In genomic region chr7:150717821-150718420, GRCh38 we compare ENCODE assay signal across 11 cellular contexts. TPM values are rescaled to one million over a fixed set of nuclear protein-coding genes. Genes with fewer than 3 reads are reported as not detected.
DNase-seq lines count a peak whose midpoint lies in the region; ATAC-seq, FAIRE-seq and TF ChIP-seq lines count a peak whose summit lies in the region.
"Had no signal": no experiment of that assay in that cellular context is flagged by ENCODE, and none has a peak within 500 bp of the region (broad histone marks: within the 10 kb centered on the region; RNA-seq: fewer than 3 reads in every experiment).

No MANE protein-coding gene starts in this region.

- peaks cover 64% of the 10 kb centered on the region for H3K36me3 Mint-ChIP-seq in activated T-cell treated with anti-CD3 and anti-CD28 coated beads, Interleukin-2, amount 50 U/mL, for 24 hours (ENCODE audit: low read depth)
- peaks cover 75% of the 10 kb centered on the region for H3K36me3 Mint-ChIP-seq in activated CD8-positive, alpha-beta T cell treated with anti-CD3 and anti-CD28 coated beads, Interleukin-2, amount 10 ng/mL, durations not matched to agents 7 days and 5 days (ENCODE audit: low read depth)

- peaks cover 88% of the 10 kb centered on the region for H3K4me1 Mint-ChIP-seq in activated T-cell treated with anti-CD3 and anti-CD28 coated beads, Interleukin-2, amount 50 U/mL, for 24 hours (ENCODE audit: low read depth)
- H3K4me1 Mint-ChIP-seq in activated CD8-positive, alpha-beta T cell treated with anti-CD3 and anti-CD28 coated beads, Interleukin-2, amount 10 ng/mL, durations not matched to agents 7 days and 5 days (ENCODE audit: low read depth), result peaks cover 63% of the 10 kb centered on the region

- TF ChIP-seq POLR2A in tibial nerve (IDR thresholded peaks at IDR 0.05), result no peak

- peaks cover 0 to 2% of the 10 kb centered on the region in 2 donors for H3K4me1 ChIP-seq in kidney (ENCODE audit: control insufficient read depth in 1 of 2, insufficient read depth in 1 of 2, low read depth in 1 of 2, low read length in 2 of 2)
- peaks cover 0 to 9% (median 0%) of the 10 kb centered on the region in 4 donors for H3K4me1 ChIP-seq in tibial nerve

- H3K9me3 Mint-ChIP-seq in activated T-cell treated with anti-CD3 and anti-CD28 coated beads, Interleukin-2, amount 50 U/mL, for 24 hours, result peaks cover 7% of the 10 kb centered on the region
- H3K9me3 Mint-ChIP-seq in activated CD8-positive, alpha-beta T cell treated with anti-CD3 and anti-CD28 coated beads, Interleukin-2, amount 10 ng/mL, durations not matched to agents 7 days and 5 days (ENCODE audit: insufficient read depth), result peaks cover 10% of the 10 kb centered on the region

- H3K4me3 Mint-ChIP-seq in activated T-cell treated with anti-CD3 and anti-CD28 coated beads, Interleukin-2, amount 50 U/mL, for 24 hours, result peak overlapping the region; percentile 96
- peak overlapping the region; percentile 97 for H3K4me3 Mint-ChIP-seq in activated CD8-positive, alpha-beta T cell treated with anti-CD3 and anti-CD28 coated beads, Interleukin-2, amount 10 ng/mL, durations not matched to agents 7 days and 5 days

- peak overlapping the region; percentile 95 for H3K27ac Mint-ChIP-seq in activated T-cell treated with anti-CD3 and anti-CD28 coated beads, Interleukin-2, amount 50 U/mL, for 24 hours
- peak overlapping the region; percentile 87 for H3K27ac Mint-ChIP-seq in activated CD8-positive, alpha-beta T cell treated with anti-CD3 and anti-CD28 coated beads, Interleukin-2, amount 10 ng/mL, durations not matched to agents 7 days and 5 days
- H3K27ac Mint-ChIP-seq: activated B cell treated with CpG ODN at 0.5 μM for 24 hours had no signal

- peak; percentile 46 for DNase-seq in activated T-cell treated with anti-CD3 and anti-CD28 coated beads, Interleukin-2, amount 50 U/mL, for 24 hours
- no peak for DNase-seq in activated T-cell treated with anti-CD3 and anti-CD28 coated beads for 4 hours
- no peak for DNase-seq in activated CD8-positive, alpha-beta T cell treated with anti-CD3 and anti-CD28 coated beads, Interleukin-2, amount 10 ng/mL, durations not matched to agents 7 days and 5 days
- no peak for DNase-seq in kidney
- no peak for DNase-seq in tibial nerve (ENCODE audit: low spot score in 2 of 2)
- DNase-seq: activated B cell treated with CpG ODN at 0.5 μM for 24 hours, NCI-H1436 treated with DMSO at 0.1 percent for 48 hours, PC-9 had no signal

- ATAC-seq in activated CD8-positive, alpha-beta T cell treated with anti-CD3 and anti-CD28 coated beads, Interleukin-2, amount 10 ng/mL, durations not matched to agents 7 days and 5 days, result no peak
- ATAC-seq in HG03378 (IDR thresholded peaks at IDR 0.05; ENCODE audit: unreplicated experiment), result no peak
- ATAC-seq in GM21515 (IDR thresholded peaks at IDR 0.05; ENCODE audit: unreplicated experiment), result no peak
- no peak for ATAC-seq in GM21717 (IDR thresholded peaks at IDR 0.05; ENCODE audit: unreplicated experiment)

- WGBS in tibial nerve, 2 donors, result 57 to 60% methylated on average over 4 of the region's 4 CpGs

- no peak for FAIRE-seq in kidney (lab: Jason Lieb, UNC)

- H3K27ac ChIP-seq in kidney (ENCODE audit: low read depth in 2 of 2, low read length in 2 of 2) (no peak overlapping the region), tibial nerve (peak overlapping the region in 2 of 4 donors; percentile 43 to 65)
- H3K27ac ChIP-seq: PC-9 had no signal

- intact Hi-C loops in kidney (cut with DNase I), result no loop called here

- TF ChIP-seq CTCF in kidney (IDR thresholded peaks at IDR 0.05; ENCODE audit: borderline replicate concordance, extremely low read depth, insufficient read depth) (no peak), tibial nerve (IDR thresholded peaks at IDR 0.05) (no peak)

- H3K27me3 Mint-ChIP-seq in activated T-cell treated with anti-CD3 and anti-CD28 coated beads, Interleukin-2, amount 50 U/mL, for 24 hours, result no peaks in the 10 kb centered on the region
- no peaks in the 10 kb centered on the region for H3K27me3 Mint-ChIP-seq in activated CD8-positive, alpha-beta T cell treated with anti-CD3 and anti-CD28 coated beads, Interleukin-2, amount 10 ng/mL, durations not matched to agents 7 days and 5 days (ENCODE audit: low read depth)
- H3K27me3 Mint-ChIP-seq: activated B cell treated with CpG ODN at 0.5 μM for 24 hours had no signal

- H3K4me3 ChIP-seq in kidney (ENCODE audit: low read length in 2 of 2) (peak overlapping the region; percentile 66 to 67), tibial nerve (peak overlapping the region in 3 of 4 donors; percentile 24 to 50 (median 43))
- H3K4me3 ChIP-seq: PC-9 had no signal

- no peaks in the 10 kb centered on the region for H3K36me3 ChIP-seq in kidney (ENCODE audit: control insufficient read depth in 1 of 2, insufficient read depth in 2 of 2, low read length in 2 of 2)
- peaks cover 0 to 7% (median 0%) of the 10 kb centered on the region in 3 donors for H3K36me3 ChIP-seq in tibial nerve

- POLR2A ChIA-PET in activated CD8-positive, alpha-beta T cell treated with anti-CD3 and anti-CD28 coated beads, Interleukin-2, amount 10 ng/mL, durations not matched to agents 7 days and 5 days (lab: Charles Lee), result interaction anchor here (0.6 to 3.9 kb wide), 15 partner anchors 8 to 267 kb away, joined by 3 to 43 read pairs (median 5); partner anchors contain the start of genes GIMAP2, GIMAP4, GIMAP5 and GIMAP6

- H3K9me3 ChIP-seq in kidney (ENCODE audit: control insufficient read depth in 1 of 2, low read length in 2 of 2), result peaks cover 0 to 4% of the 10 kb centered on the region in 2 donors
- H3K9me3 ChIP-seq in tibial nerve, result peaks cover 0 to 15% (median 0%) of the 10 kb centered on the region in 4 donors

- CTCF ChIA-PET in activated CD8-positive, alpha-beta T cell treated with anti-CD3 and anti-CD28 coated beads, Interleukin-2, amount 10 ng/mL, durations not matched to agents 7 days and 5 days (lab: Charles Lee), result interaction anchor here (0.8 to 4.6 kb wide), 14 partner anchors 9 to 269 kb away, joined by 3 to 32 read pairs (median 6); partner anchors contain the start of genes GIMAP6, GIMAP7 and GIMAP8

- no peaks in the 10 kb centered on the region for H3K27me3 ChIP-seq in tibial nerve

- peak overlapping the region in 1 of 2 donors; percentile 46 for H3K9ac ChIP-seq in kidney (ENCODE audit: low read length in 2 of 2)

- TF ChIP-seq EP300 in tibial nerve (IDR thresholded peaks at IDR 0.05), result peak in 1 of 2 donors; percentile 31

RNA-seq across cellular contexts. Expression of gene GIMAP1, which starts 1.5 kb away (rescaled TPM):
- total RNA-seq in activated CD8-positive, alpha-beta T cell treated with anti-CD3 and anti-CD28 coated beads, Interleukin-2, amount 10 ng/mL, durations not matched to agents 7 days and 5 days, result 10 to 100 TPM; 19.0 to 20.2 TPM
- 10.2 TPM for total RNA-seq in kidney
- polyA plus RNA-seq in kidney (ENCODE audit: insufficient read depth, low read depth, low replicate concordance), result 6.4 TPM
- 10 to 100 TPM in 1 of 4 donors, 1 to 10 TPM in 3; 4.0 to 10.4 (median 8.4) TPM for total RNA-seq in tibial nerve
- total RNA-seq: PC-9 had no signal

RNA-seq across cellular contexts. Expression of gene GIMAP5, which starts 19.3 kb away (rescaled TPM):
- 10 to 100 TPM; 56.3 to 63.3 TPM for total RNA-seq in activated CD8-positive, alpha-beta T cell treated with anti-CD3 and anti-CD28 coated beads, Interleukin-2, amount 10 ng/mL, durations not matched to agents 7 days and 5 days
- total RNA-seq in kidney, result 30.0 TPM
- polyA plus RNA-seq in kidney (ENCODE audit: insufficient read depth, low read depth, low replicate concordance), result 21.2 TPM
- total RNA-seq in tibial nerve, result 10 to 100 TPM; 22.0 to 36.7 (median 33.4) TPM
- total RNA-seq: PC-9 had no signal

RNA-seq across cellular contexts. Expression of gene GIMAP2, which starts 32.4 kb away (rescaled TPM):
- total RNA-seq in activated CD8-positive, alpha-beta T cell treated with anti-CD3 and anti-CD28 coated beads, Interleukin-2, amount 10 ng/mL, durations not matched to agents 7 days and 5 days, result 10 to 100 TPM; 79.0 to 82.9 TPM
- total RNA-seq in kidney (19.5 TPM), tibial nerve (10 to 100 TPM in 1 of 4 donors, 1 to 10 TPM in 3; 6.3 to 22.0 (median 7.8) TPM)
- 6.7 TPM for polyA plus RNA-seq in kidney (ENCODE audit: insufficient read depth, low read depth, low replicate concordance)
